Comparison of ENCODE assay signal across 1 cellular context in genomic region chr16:27268376-27269299, GRCh38.
TF ChIP-seq lines count a peak whose summit lies in the region.

Gene NSMCE1 (minus strand): TSS chr16:27268772. CDS start chr16:27257570, 11,202 bp downstream.

TF ChIP-seq in K562, 482 proteins besides CTCF, POLR2A, EP300 and RAD21 (continued from another document and continues in another):
- TF ChIP-seq E2F8 (IDR thresholded peaks at IDR 0.05; ENCODE audit: low read depth, partially characterized antibody) (peak; percentile 74), E2F5 (CRISPR knock-in tag; IDR thresholded peaks at IDR 0.05) (0 out of 2 replicates have a peak, but pooled peaks have one; percentile 35), OTX1 (CRISPR knock-in tag; IDR thresholded peaks at IDR 0.05) (0 out of 2 replicates have a peak, but pooled peaks have one; percentile 9), MNT (conservative IDR thresholded peaks at IDR 0.05) (peak; percentile 57 to 74; a peak in 3 of 4 replicates), MECOM (CRISPR knock-in tag; IDR thresholded peaks at IDR 0.05) (peak; percentile 77; the same call in 1 of the 2 replicates), KDM5B (IDR thresholded peaks at IDR 0.05; ENCODE audit: insufficient replicate concordance, low read depth, low read length) (peak; percentile 92), MTA3 (IDR thresholded peaks at IDR 0.05; ENCODE audit: borderline replicate concordance) (peak; percentile 78; the same call in 1 of the 2 replicates), HNRNPLL (IDR thresholded peaks at IDR 0.05; ENCODE audit: low read depth, low read length, poor library complexity, severe bottlenecking) (peak; percentile 62), ELF2 (CRISPR knock-in tag; IDR thresholded peaks at IDR 0.05) (peak; percentile 42; the same call in 1 of the 2 replicates), ESRRA (IDR thresholded peaks at IDR 0.05; ENCODE audit: borderline replicate concordance, low read depth) (peak; percentile 41; the same call in 1 of the 2 replicates), YY1 (IDR thresholded peaks at IDR 0.05; ENCODE audit: borderline replicate concordance in 1 of 3, control insufficient read depth in 1 of 3, extremely low read depth in 1 of 3, insufficient read depth in 3 of 3, insufficient read length in 1 of 3, insufficient replicate concordance in 2 of 3, low read depth in 1 of 3, low read length in 2 of 3) (peak; percentile 43 to 88 (median 77)), ZNF431 (CRISPR knock-in tag; IDR thresholded peaks at IDR 0.05) (no peak), PKNOX1 (IDR thresholded peaks at IDR 0.05) (peak; percentile 99), XRCC5 (IDR thresholded peaks at IDR 0.05; ENCODE audit: low read depth, low read length) (0 out of 2 replicates have a peak, but pooled peaks have one; percentile 36), EP400 (IDR thresholded peaks at IDR 0.05) (peak; percentile 97), TFAP4 (CRISPR knock-in tag; IDR thresholded peaks at IDR 0.05; ENCODE audit: borderline replicate concordance) (peak; percentile 70), HES1 (IDR thresholded peaks at IDR 0.05; ENCODE audit: low read depth) (no peak), GATAD2B (IDR thresholded peaks at IDR 0.05; ENCODE audit: borderline replicate concordance) (peak; percentile 44; the same call in 1 of the 2 replicates), CHD4 (IDR thresholded peaks at IDR 0.05; ENCODE audit: insufficient read depth, insufficient replicate concordance, low read depth, low read length, poor library complexity, severe bottlenecking) (peak; percentile 45), ARID4B (CRISPR knock-in tag; IDR thresholded peaks at IDR 0.05) (peak; percentile 58; the same call in 1 of the 2 replicates), ID3 (CRISPR knock-in tag; IDR thresholded peaks at IDR 0.05) (no peak), ID3 (tag; IDR thresholded peaks at IDR 0.05) (peak; percentile 61; the same call in 1 of the 2 replicates), PRPF4 (IDR thresholded peaks at IDR 0.05; ENCODE audit: insufficient read depth, low read depth, low read length, poor library complexity, severe bottlenecking) (no peak), BRD4 (IDR thresholded peaks at IDR 0.05) (peak; percentile 89; the same call in 1 of the 2 replicates), GTF2B (IDR thresholded peaks at IDR 0.05; ENCODE audit: extremely low read depth, insufficient read length) (peak; percentile 52), FOS (IDR thresholded peaks at IDR 0.05; ENCODE audit: extremely low read depth, insufficient read length) (peak; percentile 81), FOSL1 (tag; conservative IDR thresholded peaks at IDR 0.05) (0 out of 2 replicates have a peak, but pooled peaks have one; percentile 12), TCFL5 (CRISPR knock-in tag; conservative IDR thresholded peaks at IDR 0.05) (no peak), MEF2D (tag; conservative IDR thresholded peaks at IDR 0.05; ENCODE audit: low read depth) (no peak), HCFC1 (IDR thresholded peaks at IDR 0.05; ENCODE audit: low read depth, low read length) (peak; percentile 27), ETV1 (tag; conservative IDR thresholded peaks at IDR 0.05; ENCODE audit: low read depth) (peak; percentile 74), SMAD4 (CRISPR knock-in tag; conservative IDR thresholded peaks at IDR 0.05) (peak; percentile 18; the same call in 1 of the 2 replicates), ZNF766 (CRISPR knock-in tag; conservative IDR thresholded peaks at IDR 0.05) (no peak), CC2D1A (IDR thresholded peaks at IDR 0.05) (0 out of 2 replicates have a peak, but pooled peaks have one; percentile 14), CSDE1 (IDR thresholded peaks at IDR 0.05) (peak in 1 of 2 experiments; percentile 71; a peak in 1 of 4 replicates), POLR2B (IDR thresholded peaks at IDR 0.05; ENCODE audit: low read depth, partially characterized antibody) (peak; percentile 90), DIDO1 (tag; IDR thresholded peaks at IDR 0.05; ENCODE audit: low read depth) (peak; percentile 63), CREM (IDR thresholded peaks at IDR 0.05; ENCODE audit: low read depth) (peak; percentile 97), RB1 (IDR thresholded peaks at IDR 0.05; ENCODE audit: low read depth) (peak; percentile 64; the same call in 1 of the 2 replicates), JUND (IDR thresholded peaks at IDR 0.05; ENCODE audit: borderline replicate concordance, low read depth, low read length) (peak; percentile 11; the same call in 1 of the 2 replicates), JUND (tag; IDR thresholded peaks at IDR 0.05; ENCODE audit: borderline replicate concordance, low read depth, low read length) (no peak), HDAC1 (IDR thresholded peaks at IDR 0.05) (peak; percentile 46 to 74; a peak in 2 of 4 replicates), CTCFL (IDR thresholded peaks at IDR 0.05; ENCODE audit: borderline replicate concordance, insufficient read depth, low read depth, low read length, poor library complexity, severe bottlenecking) (peak; percentile 9), E2F4 (CRISPR knock-in tag; IDR thresholded peaks at IDR 0.05; ENCODE audit: low read depth) (peak; percentile 74; the same call in 1 of the 2 replicates), GABPA (tag; conservative IDR thresholded peaks at IDR 0.05; ENCODE audit: low read depth) (peak; percentile 96), RBFOX2 (IDR thresholded peaks at IDR 0.05; ENCODE audit: low read depth, low read length) (peak; percentile 94)
